29 cellular contexts compared by ENCODE assay signal in the genomic region with DNA sequence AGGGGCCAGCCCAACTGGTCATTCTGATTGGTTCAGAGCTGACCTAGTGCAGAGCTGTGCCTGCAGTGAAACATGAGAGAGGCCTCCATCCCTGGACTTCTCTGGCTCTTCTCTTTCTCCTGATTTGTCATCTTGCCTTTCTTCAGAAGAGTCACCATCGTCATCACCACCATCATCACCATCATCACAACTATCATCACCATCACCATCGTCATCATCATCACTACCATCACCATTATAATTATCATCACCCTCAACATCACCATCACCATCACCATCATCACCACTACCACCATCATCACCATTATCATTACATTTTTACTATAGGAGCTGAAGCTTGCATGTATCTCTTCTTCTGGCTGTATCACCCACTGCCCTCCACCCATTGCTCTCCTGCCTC.
"Had no signal": no experiment of that assay in that cellular context is flagged by ENCODE, and none has a peak within 500 bp of the region (broad histone marks: within the 10 kb centered on the region; RNA-seq: fewer than 3 reads in every experiment).

No MANE protein-coding gene starts in this region.

- H3K36me3 Mint-ChIP-seq: activated naive CD4-positive, alpha-beta T cell treated with anti-CD3 and anti-CD28 coated beads, Interleukin-2, amount 50 U/mL, for 72 hours; WTC11 had no signal

- H3K4me2 ChIP-seq: SK-N-SH had no signal

- H3K27ac ChIP-seq: adrenal gland, body of pancreas, SJSA1 had no signal

- FAIRE-seq: astrocyte, K562, TTC549 had no signal

- H3K27me3 ChIP-seq: adrenal gland, body of pancreas, breast epithelium, SJSA1 had no signal

- H3K27ac Mint-ChIP-seq: activated CD4-positive, alpha-beta T cell treated with anti-CD3 and anti-CD28 coated beads for 36 hours; activated CD4-positive, alpha-beta T cell treated with anti-CD3 and anti-CD28 coated beads, Interleukin-2, amount 10 ng/mL, durations not matched to agents 7 days and 5 days; activated CD8-positive, alpha-beta T cell treated with anti-CD3 and anti-CD28 coated beads, Interleukin-2, amount 10 ng/mL, durations not matched to agents 7 days and 5 days; activated naive CD4-positive, alpha-beta T cell treated with anti-CD3 and anti-CD28 coated beads for 36 hours; activated naive CD4-positive, alpha-beta T cell treated with anti-CD3 and anti-CD28 coated beads, Interleukin-2, amount 50 U/mL, for 72 hours; activated T-cell treated with anti-CD3 and anti-CD28 coated beads, Interleukin-2, amount 50 U/mL, for 24 hours; activated T-helper 2 cell treated with anti-CD3 and anti-CD28 coated beads, Interferon-gamma antibody, Interleukin-2, Interleukin-4, amounts not matched to agents 10 μg/mL and 5 μg/mL and 100 μg/mL, durations not matched to agents 14 hours and 24 hours and 36 hours; T-helper 1 cell treated with Interleukin-12 subunit alpha and Interleukin-12 subunit beta and Interleukin-4 antibody, amounts not matched to agents 30 μg/mL and 1 μg/mL, for 36 hours; T-helper 2 cell treated with Interferon-gamma antibody and Interleukin-4, amounts not matched to agents 5 μg/mL and 100 μg/mL, for 36 hours; WTC11 had no signal

- H3K4me1 ChIP-seq: body of pancreas, breast epithelium, SJSA1 had no signal

- H3K9ac ChIP-seq: SK-N-SH had no signal

- H3K9me3 Mint-ChIP-seq: activated CD4-positive, alpha-beta T cell treated with anti-CD3 and anti-CD28 coated beads, Interleukin-2, amount 10 ng/mL, durations not matched to agents 7 days and 5 days; activated naive CD4-positive, alpha-beta T cell treated with anti-CD3 and anti-CD28 coated beads for 36 hours; activated naive CD4-positive, alpha-beta T cell treated with anti-CD3 and anti-CD28 coated beads, Interleukin-2, amount 50 U/mL, for 72 hours; activated T-cell treated with anti-CD3 and anti-CD28 coated beads, Interleukin-2, amount 50 U/mL, for 24 hours; activated T-helper 2 cell treated with anti-CD3 and anti-CD28 coated beads, Interferon-gamma antibody, Interleukin-2, Interleukin-4, amounts not matched to agents 10 μg/mL and 5 μg/mL and 100 μg/mL, durations not matched to agents 14 hours and 24 hours and 36 hours; T-helper 1 cell treated with Interleukin-12 subunit alpha and Interleukin-12 subunit beta and Interleukin-4 antibody, amounts not matched to agents 30 μg/mL and 1 μg/mL, for 36 hours; T-helper 2 cell treated with Interferon-gamma antibody and Interleukin-4, amounts not matched to agents 5 μg/mL and 100 μg/mL, for 36 hours had no signal

- H3K9me3 ChIP-seq: adrenal gland, body of pancreas, breast epithelium, SK-N-SH had no signal

- H3K36me3 ChIP-seq: adrenal gland, breast epithelium, SJSA1 had no signal

- ATAC-seq: activated CD4-positive, alpha-beta T cell treated with anti-CD3 and anti-CD28 coated beads for 36 hours; activated CD4-positive, CD25-positive, alpha-beta regulatory T cell treated with anti-CD3 and anti-CD28 coated beads, Interleukin-2, amount 50 U/mL, for 24 hours; activated CD8-positive, alpha-beta T cell treated with anti-CD3 and anti-CD28 coated beads, Interleukin-2, amount 10 ng/mL, durations not matched to agents 7 days and 5 days; activated naive CD4-positive, alpha-beta T cell treated with anti-CD3 and anti-CD28 coated beads, Interleukin-2, amount 50 U/mL, for 72 hours; body of pancreas; K562; Panc1; WTC11 had no signal

- H3K4me3 Mint-ChIP-seq: activated CD4-positive, alpha-beta T cell treated with anti-CD3 and anti-CD28 coated beads for 36 hours; activated CD4-positive, alpha-beta T cell treated with anti-CD3 and anti-CD28 coated beads, Interleukin-2, amount 10 ng/mL, durations not matched to agents 7 days and 5 days; activated CD8-positive, alpha-beta T cell treated with anti-CD3 and anti-CD28 coated beads, Interleukin-2, amount 10 ng/mL, durations not matched to agents 7 days and 5 days; activated naive CD4-positive, alpha-beta T cell treated with anti-CD3 and anti-CD28 coated beads for 36 hours; activated T-cell treated with anti-CD3 and anti-CD28 coated beads, Interleukin-2, amount 50 U/mL, for 24 hours; T-helper 1 cell treated with Interleukin-12 subunit alpha and Interleukin-12 subunit beta and Interleukin-4 antibody, amounts not matched to agents 30 μg/mL and 1 μg/mL, for 36 hours; T-helper 2 cell treated with Interferon-gamma antibody and Interleukin-4, amounts not matched to agents 5 μg/mL and 100 μg/mL, for 36 hours; WTC11 had no signal

- H3K4me1 Mint-ChIP-seq: activated CD4-positive, alpha-beta T cell treated with anti-CD3 and anti-CD28 coated beads for 36 hours; activated CD4-positive, alpha-beta T cell treated with anti-CD3 and anti-CD28 coated beads, Interleukin-2, amount 10 ng/mL, durations not matched to agents 7 days and 5 days had no signal

- H3K4me3 ChIP-seq: adrenal gland, body of pancreas, breast epithelium, K562, SJSA1 had no signal

- DNase-seq: activated CD4-positive, alpha-beta T cell treated with anti-CD3 and anti-CD28 coated beads for 36 hours; activated CD4-positive, alpha-beta T cell treated with anti-CD3 and anti-CD28 coated beads, Interleukin-2, amount 10 ng/mL, durations not matched to agents 7 days and 5 days; activated CD4-positive, alpha-beta T cell treated with anti-CD3 and anti-CD28 coated beads, Interleukin-2, amount 50 U/mL, for 48 hours; activated CD8-positive, alpha-beta T cell treated with anti-CD3 and anti-CD28 coated beads, Interleukin-2, amount 10 ng/mL, durations not matched to agents 7 days and 5 days; activated gamma-delta T cell; activated naive CD4-positive, alpha-beta T cell treated with anti-CD3 and anti-CD28 coated beads for 36 hours; activated T-cell treated with anti-CD3 and anti-CD28 coated beads, Interleukin-2, amount 50 U/mL, for 24 hours; adrenal gland; body of pancreas; NCI-H1105; NCI-H1417 treated with DMSO at 0.1 percent for 48 hours; NCI-H187 treated with DMSO at 0.1 percent for 48 hours; NCI-H2081; NCI-H226; NCI-H524 treated with DMSO at 0.1 percent for 48 hours; SHP77; SK-N-SH had no signal
